13 cellular contexts compared by ENCODE assay signal in genomic region chr21:29104239-29104708, GRCh38. TPM values are rescaled to one million over a fixed set of nuclear protein-coding genes. Genes with fewer than 3 reads are reported as not detected.
DNase-seq lines count a peak whose midpoint lies in the region; ATAC-seq, FAIRE-seq and TF ChIP-seq lines count a peak whose summit lies in the region.
"Had no signal": no experiment of that assay in that cellular context is flagged by ENCODE, and none has a peak within 500 bp of the region (broad histone marks: within the 10 kb centered on the region; RNA-seq: fewer than 3 reads in every experiment).

No MANE protein-coding gene starts in this region.

- H3K27me3 Mint-ChIP-seq in nephron (ENCODE audit: low read depth): peaks cover 3% of the 10 kb centered on the region

- no peak for TF ChIP-seq RAD21 in SK-N-SH (IDR thresholded peaks at IDR 0.05; ENCODE audit: low read length)

- peak overlapping the region; percentile 32; the same call in 1 of the 2 replicates for H2AFZ ChIP-seq in SK-N-SH (ENCODE audit: low read depth)

- no peaks in the 10 kb centered on the region for H3K9me2 ChIP-seq in SK-N-SH

- H3K27me3 ChIP-seq in SK-N-SH (ENCODE audit: insufficient read depth): no peaks in the 10 kb centered on the region
- H3K27me3 ChIP-seq: BLaER1 treated with 17β-estradiol and CSF1 and Interleukin-3, amounts not matched to agents 10 nM and 100 nM had no signal

- H3F3A ChIP-seq in SK-N-SH (replicated peaks; ENCODE audit: insufficient read depth): no peaks in the 10 kb centered on the region

- TF ChIP-seq EP300 in SK-N-SH (IDR thresholded peaks at IDR 0.05; ENCODE audit: borderline replicate concordance in 1 of 2, low read depth in 1 of 2, low read length in 1 of 2): no peak

- H3K4me1 Mint-ChIP-seq in nephron: peaks cover 20% of the 10 kb centered on the region

- H3K4me3 ChIP-seq in SK-N-SH (ENCODE audit: low read depth in 2 of 2, low read length in 1 of 2): no peak overlapping the region
- H3K4me3 ChIP-seq: BLaER1 treated with 17β-estradiol and CSF1 and Interleukin-3, amounts not matched to agents 10 nM and 100 nM had no signal

- peak overlapping the region; percentile 56 to 84 (median 70) for H3K27ac Mint-ChIP-seq in nephron
- H3K27ac Mint-ChIP-seq: activated T-helper 2 cell treated with anti-CD3 and anti-CD28 coated beads, Interferon-gamma antibody, Interleukin-2, Interleukin-4, amounts not matched to agents 10 μg/mL and 5 μg/mL and 100 μg/mL, durations not matched to agents 14 hours and 24 hours and 36 hours had no signal

- H3K79me2 ChIP-seq in SK-N-SH (ENCODE audit: insufficient read depth): no peaks in the 10 kb centered on the region

- H3K9ac ChIP-seq in SK-N-SH: no peak overlapping the region
- H3K9ac ChIP-seq: BLaER1 treated with 17β-estradiol and CSF1 and Interleukin-3, amounts not matched to agents 10 nM and 100 nM had no signal

- TF ChIP-seq CTCF in SK-N-SH (IDR thresholded peaks at IDR 0.05): no peak
- TF ChIP-seq CTCF in nephron (IDR thresholded peaks at IDR 0.05; ENCODE audit: unreplicated experiment in 3 of 3): no peak

- H3K9me3 ChIP-seq in SK-N-SH: no peaks in the 10 kb centered on the region

- no peaks in the 10 kb centered on the region for H4K20me1 ChIP-seq in SK-N-SH (ENCODE audit: insufficient read depth)
- H4K20me1 ChIP-seq: BLaER1 treated with 17β-estradiol and CSF1 and Interleukin-3, amounts not matched to agents 10 nM and 100 nM had no signal

- no peak overlapping the region for H3K4me3 Mint-ChIP-seq in nephron

- POLR2A ChIA-PET in SK-N-SH (lab: Yijun Ruan, JAX): no interaction called here

- CTCF ChIA-PET in SK-N-SH (lab: Yijun Ruan, JAX): interaction anchor here (0.6 to 2.0 kb wide), 3 partner anchors 13 to 266 kb away, joined by 3 to 7 read pairs (median 3); no protein-coding TSS in a partner anchor

- peak overlapping the region; percentile 14; the same call in 1 of the 2 replicates for H3K4me2 ChIP-seq in SK-N-SH

- peaks cover 0 to 15% of the 10 kb centered on the region in 2 experiments; a peak in 1 of 4 replicates for H3K4me1 ChIP-seq in SK-N-SH (ENCODE audit: control insufficient read depth in 1 of 2, insufficient read depth in 2 of 2, low read depth in 1 of 2, low read length in 1 of 2)

- TF ChIP-seq POLR2A in GM12892 (IDR thresholded peaks at IDR 0.05; ENCODE audit: low read depth, low read length): no peak

- 67% methylated on average over 7 of the region's 7 CpGs for WGBS in SK-N-SH (ENCODE audit: low lambda C conversion rate)

- H3K36me3 Mint-ChIP-seq in nephron (ENCODE audit: low read depth): no peaks in the 10 kb centered on the region

- peak; percentile 73 for ATAC-seq in HG02759 (IDR thresholded peaks at IDR 0.05; ENCODE audit: unreplicated experiment)

- peak; percentile 14 for FAIRE-seq in GM12892 (lab: Jason Lieb, UNC)

- in situ Hi-C loops in ACHN (cut with HindIII; ENCODE audit: low pct_ligation_motif_present, low pct_unique_long_range_greater_than_20kb, low sequenced_read_pairs): no loop called here

- H3K9me3 Mint-ChIP-seq in nephron: no peaks in the 10 kb centered on the region
- H3K9me3 Mint-ChIP-seq: activated T-helper 2 cell treated with anti-CD3 and anti-CD28 coated beads, Interferon-gamma antibody, Interleukin-2, Interleukin-4, amounts not matched to agents 10 μg/mL and 5 μg/mL and 100 μg/mL, durations not matched to agents 14 hours and 24 hours and 36 hours had no signal

- H3K36me3 ChIP-seq in SK-N-SH (replicated peaks in 1 of 2; ENCODE audit: control insufficient read depth in 1 of 2, insufficient read depth in 2 of 2, low read length in 1 of 2): no peaks in the 10 kb centered on the region
- H3K36me3 ChIP-seq: BLaER1 treated with 17β-estradiol and CSF1 and Interleukin-3, amounts not matched to agents 10 nM and 100 nM had no signal

- H3K27ac ChIP-seq in SK-N-SH (ENCODE audit: low read depth in 2 of 2, low read length in 1 of 2): no peak overlapping the region

- DNase-seq in GM12892 (ENCODE audit: insufficient read length): no peak
- DNase-seq in SK-N-SH: no peak
- DNase-seq in NCI-H1048 (lab: John Stamatoyannopoulos, UW): no peak
- no peak for DNase-seq in NCI-H1694 treated with DMSO at 0.1 percent for 48 hours (lab: John Stamatoyannopoulos, UW)
- no peak for DNase-seq in ACHN
- no peak for DNase-seq in cerebellar cortex (ENCODE audit: low spot score)
- DNase-seq: activated CD4-positive, CD25-positive, alpha-beta regulatory T cell treated with anti-CD3 and anti-CD28 coated beads, Interleukin-2, amount 50 U/mL, for 72 hours; GDM1; GOT3 had no signal

TF ChIP-seq in SK-N-SH, 30 proteins besides CTCF, POLR2A, EP300 and RAD21:
- TF ChIP-seq ZBTB33 (IDR thresholded peaks at IDR 0.05; ENCODE audit: borderline replicate concordance, low read depth) (no peak), TCF12 (IDR thresholded peaks at IDR 0.05) (no peak)

RNA-seq across cellular contexts. Expression of gene MAP3K7CL, which starts 26.2 kb away (rescaled TPM):
- 9.7 TPM for polyA plus RNA-seq in GM12892 (2012; ENCODE audit: missing spikeins)
- 2.3 and 5.2 TPM in 2 replicates for polyA plus RNA-seq in SK-N-SH (2012; rRNA removed)
- 4.1 and 5.1 TPM in 2 replicates for polyA plus RNA-seq in SK-N-SH (2012; cell fraction: cytosol; rRNA removed)
- 1.3 and 2.0 TPM in 2 replicates for polyA plus RNA-seq in SK-N-SH (2012; cell fraction: nucleus; rRNA removed)

RNA-seq across cellular contexts. Expression of gene CCT8, which starts 30.8 kb away (rescaled TPM):
- 373 TPM for polyA plus RNA-seq in GM12892 (2012; ENCODE audit: missing spikeins)
- polyA plus RNA-seq in SK-N-SH (2012; rRNA removed): 102 and 105 TPM in 2 replicates
- 150 and 189 TPM in 2 replicates for polyA plus RNA-seq in SK-N-SH (2012; cell fraction: cytosol; rRNA removed)
- 45.9 and 84.7 TPM in 2 replicates for polyA plus RNA-seq in SK-N-SH (2012; cell fraction: nucleus; rRNA removed)
